Comparison of ENCODE assay signal across 17 cellular contexts in genomic region chr1:94589728-94590127, GRCh38. TPM values are rescaled to one million over a fixed set of nuclear protein-coding genes. Genes with fewer than 3 reads are reported as not detected.
"Had no signal": no experiment of that assay in that cellular context is flagged by ENCODE, and none has a peak within 500 bp of the region (broad histone marks: within the 10 kb centered on the region; RNA-seq: fewer than 3 reads in every experiment).

No MANE protein-coding gene starts in this region.

- H3K4me3 ChIP-seq: gastrocnemius medialis, heart right ventricle had no signal

- H3K4me1 Mint-ChIP-seq: activated B cell treated with CpG ODN at 0.5 μM for 24 hours; memory B cell; natural killer cell; stimulated activated memory B cell treated with anti-CD40 and anti-IgM and Interleukin-4, amounts not matched to agents 10 μg/mL and 1 μg/mL and 100 μg/mL, for 72 hours had no signal

- H3K9me3 ChIP-seq: gastrocnemius medialis, heart right ventricle had no signal

- DNase-seq: activated B cell treated with CpG ODN at 0.5 μM for 24 hours; activated CD4-positive, alpha-beta T cell treated with anti-CD3 and anti-CD28 coated beads for 48 hours; activated CD8-positive, alpha-beta T cell treated with anti-CD3 and anti-CD28 coated beads for 36 hours; activated gamma-delta T cell; activated T-cell treated with anti-CD3 and anti-CD28 coated beads, Interleukin-2, amount 50 U/mL, for 48 hours; erythroblast; heart right ventricle; natural killer cell; SHP77 treated with DMSO at 0.1 percent for 48 hours; stimulated activated CD4-positive, alpha-beta T cell treated with anti-CD3 and anti-CD28 coated beads, Interleukin-2, amount 100 ng/mL, for 48 hours; trophoblast cell had no signal

- H3K4me3 Mint-ChIP-seq: activated B cell treated with CpG ODN at 0.5 μM for 24 hours; activated CD8-positive, alpha-beta T cell treated with anti-CD3 and anti-CD28 coated beads for 36 hours; activated naive CD8-positive, alpha-beta T cell; memory B cell; natural killer cell; stimulated activated memory B cell treated with anti-CD40 and anti-IgM and Interleukin-4, amounts not matched to agents 10 μg/mL and 1 μg/mL and 100 μg/mL, for 72 hours; T-helper 1 cell treated with Interleukin-12 subunit alpha and Interleukin-12 subunit beta and Interleukin-4 antibody, amounts not matched to agents 30 μg/mL and 1 μg/mL, for 36 hours had no signal

- H3K36me3 Mint-ChIP-seq: activated naive CD8-positive, alpha-beta T cell; memory B cell; natural killer cell; stimulated activated memory B cell treated with anti-CD40 and anti-IgM and Interleukin-4, amounts not matched to agents 10 μg/mL and 1 μg/mL and 100 μg/mL, for 72 hours had no signal

- ATAC-seq: activated CD8-positive, alpha-beta T cell treated with anti-CD3 and anti-CD28 coated beads for 36 hours; gastrocnemius medialis; natural killer cell; SK-N-SH treated with all-trans-retinoic acid at 6 μM for 48 hours; stimulated activated memory B cell treated with anti-CD40 and anti-IgM and Interleukin-4, amounts not matched to agents 10 μg/mL and 1 μg/mL and 100 μg/mL, for 72 hours had no signal

- H3K36me3 ChIP-seq: gastrocnemius medialis, heart right ventricle had no signal

- H3K27me3 ChIP-seq: gastrocnemius medialis, heart right ventricle had no signal

- H3K4me1 ChIP-seq: gastrocnemius medialis had no signal

- H3K9me3 Mint-ChIP-seq: activated B cell treated with CpG ODN at 0.5 μM for 24 hours; activated CD8-positive, alpha-beta T cell treated with anti-CD3 and anti-CD28 coated beads for 36 hours; memory B cell; natural killer cell; stimulated activated memory B cell treated with anti-CD40 and anti-IgM and Interleukin-4, amounts not matched to agents 10 μg/mL and 1 μg/mL and 100 μg/mL, for 72 hours; T-helper 1 cell treated with Interleukin-12 subunit alpha and Interleukin-12 subunit beta and Interleukin-4 antibody, amounts not matched to agents 30 μg/mL and 1 μg/mL, for 36 hours had no signal

RNA-seq across cellular contexts. Expression of gene F3, which starts 48.2 kb away (rescaled TPM):
- total RNA-seq: activated CD8-positive, alpha-beta T cell treated with anti-CD3 and anti-CD28 coated beads for 36 hours had no signal
